Comparison of ENCODE assay signal across 21 cellular contexts in the genomic region with DNA sequence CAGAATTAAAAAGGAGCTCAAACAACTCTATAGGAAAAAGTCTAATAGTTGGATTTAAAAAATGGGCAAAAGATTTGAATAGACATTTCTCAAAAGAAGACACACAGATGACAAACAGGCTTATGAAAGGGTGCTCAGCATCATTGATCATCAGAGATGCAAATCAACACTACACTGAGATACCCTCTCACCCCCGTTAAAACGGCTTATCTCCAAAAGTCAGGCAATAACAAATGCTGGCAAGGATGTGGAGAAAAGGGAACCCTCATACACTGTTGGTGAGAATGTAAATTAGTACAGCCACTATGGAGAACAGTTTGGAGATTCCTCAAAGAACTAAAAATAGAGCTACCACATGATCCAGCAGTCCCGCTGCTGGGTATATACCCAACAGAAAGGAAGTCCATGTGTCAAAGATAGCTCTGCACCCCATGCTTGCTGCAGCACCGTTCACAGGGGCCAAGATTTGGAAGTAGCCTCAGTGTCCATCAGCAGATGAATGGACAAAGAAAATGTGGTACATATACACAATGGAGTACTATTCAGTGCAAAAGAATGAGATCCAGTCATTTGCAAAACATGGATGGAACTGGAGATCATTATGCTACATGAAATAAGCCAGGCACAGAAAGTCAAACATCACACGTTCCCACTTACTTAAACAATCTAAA. TPM values are rescaled to one million over a fixed set of nuclear protein-coding genes. Genes with fewer than 3 reads are reported as not detected.
DNase-seq lines count a peak whose midpoint lies in the region; ATAC-seq, FAIRE-seq and TF ChIP-seq lines count a peak whose summit lies in the region.
"Had no signal": no experiment of that assay in that cellular context is flagged by ENCODE, and none has a peak within 500 bp of the region (broad histone marks: within the 10 kb centered on the region; RNA-seq: fewer than 3 reads in every experiment).

No MANE protein-coding gene starts in this region.

- H2AFZ ChIP-seq in HepG2 (ENCODE audit: low read length) = no peak overlapping the region

- POLR2A ChIA-PET in HepG2 (lab: Yijun Ruan, JAX) = no interaction called here

- TF ChIP-seq EP300 in HepG2 (IDR thresholded peaks at IDR 0.05; ENCODE audit: low read depth in 2 of 2, low read length in 2 of 2) = no peak
- no peak for TF ChIP-seq EP300 in HepG2 (CRISPR knock-in tag; IDR thresholded peaks at IDR 0.05; ENCODE audit: borderline replicate concordance)

- H3K36me3 ChIP-seq in right lobe of liver (no peaks in the 10 kb centered on the region), HepG2 (replicated peaks in 1 of 2; ENCODE audit: control insufficient read depth in 1 of 2, insufficient read depth in 2 of 2, low read length in 2 of 2) (no peaks in the 10 kb centered on the region), upper lobe of right lung (peaks cover 4% of the 10 kb centered on the region)
- H3K36me3 ChIP-seq: thoracic aorta had no signal

- no peaks in the 10 kb centered on the region for H3K79me2 ChIP-seq in HepG2 (ENCODE audit: insufficient read depth, low read length)

- intact Hi-C loops in right lobe of liver (cut with DNase I) = no loop called here
- intact Hi-C loops in HepG2 (cut with micrococcal nuclease; ENCODE audit: unreplicated experiment) = loop anchor here (5.0 kb wide), 1 partner anchor 1213 kb away; no protein-coding TSS in a partner anchor
- intact Hi-C loops in dorsolateral prefrontal cortex (cut with DNase I) = loop anchor here (1.0 kb wide), 2 partner anchors 39 to 52 kb away; no protein-coding TSS in a partner anchor
- intact Hi-C loops in upper lobe of right lung (cut with DNase I) = no loop called here

- DNase-seq in right lobe of liver (peak in 1 of 3 donors; percentile 7), HepG2 (ENCODE audit: low spot score) (no peak), dorsolateral prefrontal cortex (peak in 3 of 10 donors; percentile 44 to 72 (median 54)), medulla oblongata (ENCODE audit: extremely low spot score) (peak; percentile 90), upper lobe of right lung (peak; percentile 9), NCI-H526 (lab: John Stamatoyannopoulos, UW) (no peak)
- no peak for DNase-seq in activated naive CD4-positive, alpha-beta T cell treated with anti-CD3 and anti-CD28 coated beads, Interleukin-2, amount 50 U/mL, for 16 hours
- DNase-seq: activated CD4-positive, alpha-beta T cell treated with anti-CD3 and anti-CD28 coated beads, Interleukin-2, amount 10 ng/mL, durations not matched to agents 24 days and 14 days; activated naive CD8-positive, alpha-beta T cell treated with anti-CD3 and anti-CD28 coated beads for 36 hours; activated T-cell treated with anti-CD3 and anti-CD28 coated beads, Interleukin-2, amount 50 U/mL, for 1 hour; COR-L47; kidney glomerular epithelial cell; NCI-H187 treated with DMSO at 0.1 percent for 48 hours; NCI-H526 treated with DMSO at 0.1 percent for 48 hours; psoas muscle; RPMI8226; T-helper 17 cell had no signal

- WGBS in right lobe of liver (ENCODE audit: insufficient coverage, low coverage, low lambda C conversion rate, missing lambda C conversion rate) = 33% methylated on average over 5 of the region's 5 CpGs
- 84% methylated on average over 5 of the region's 5 CpGs for WGBS in HepG2 (ENCODE audit: low lambda C conversion rate)

- H3K4me2 ChIP-seq in HepG2 (ENCODE audit: low read depth, low read length) = no peak overlapping the region

- H3K9me3 ChIP-seq in right lobe of liver (no peaks in the 10 kb centered on the region), HepG2 (ENCODE audit: low read length) (no peaks in the 10 kb centered on the region), upper lobe of right lung (no peaks in the 10 kb centered on the region)
- H3K9me3 ChIP-seq: psoas muscle, thoracic aorta had no signal

- no peak for FAIRE-seq in HepG2 (lab: Jason Lieb, UNC)

- no peak overlapping the region for H3K27ac ChIP-seq in right lobe of liver
- no peak overlapping the region for H3K27ac ChIP-seq in HepG2 (ENCODE audit: extremely low read length, insufficient read depth, low read length)
- peak overlapping the region in 56 of 59 donors; percentile 27 to 92 (median 78) for H3K27ac ChIP-seq in dorsolateral prefrontal cortex
- no peak overlapping the region for H3K27ac ChIP-seq in upper lobe of right lung
- H3K27ac ChIP-seq: psoas muscle, thoracic aorta had no signal

- H3K9ac ChIP-seq in HepG2 (ENCODE audit: insufficient read depth, low read depth, low read length) = no peak overlapping the region

- in situ Hi-C loops in HepG2 (cut with HindIII; ENCODE audit: extremely low pct_ligation_motif_present, low pct_unique_long_range_greater_than_20kb) = no loop called here

- H3K4me1 ChIP-seq in right lobe of liver = no peaks in the 10 kb centered on the region
- 0 out of 2 replicates have a peak, but pooled peaks cover 4% of the 10 kb centered on the region for H3K4me1 ChIP-seq in HepG2 (ENCODE audit: insufficient read depth, low read length)
- peaks cover 13% of the 10 kb centered on the region for H3K4me1 ChIP-seq in upper lobe of right lung
- H3K4me1 ChIP-seq: psoas muscle had no signal

- no TSS peak for BruUV-seq in HepG2 (replicated peaks; lab: Mats Ljungman, UMichigan)

- TF ChIP-seq CTCF in right lobe of liver (IDR thresholded peaks at IDR 0.05) = no peak
- TF ChIP-seq CTCF in HepG2 (CRISPR knock-in tag; IDR thresholded peaks at IDR 0.05) = no peak
- TF ChIP-seq CTCF in dorsolateral prefrontal cortex (IDR thresholded peaks at IDR 0.05 in 54 of 56, conservative IDR thresholded peaks at IDR 0.05 in 2 of 56; ENCODE audit: low read depth in 1 of 56, partially characterized antibody in 56 of 56) = peak in 4 of 56 donors; percentile 10 to 12 (median 11)
- TF ChIP-seq CTCF in upper lobe of right lung (IDR thresholded peaks at IDR 0.05) = no peak

- TF ChIP-seq RAD21 in HepG2 (CRISPR knock-in tag; IDR thresholded peaks at IDR 0.05) = no peak

- no peaks in the 10 kb centered on the region for H3K27me3 ChIP-seq in right lobe of liver
- no peaks in the 10 kb centered on the region for H3K27me3 ChIP-seq in HepG2 (ENCODE audit: control insufficient read depth in 1 of 2, insufficient read depth in 2 of 2, low read length in 2 of 2)
- no peaks in the 10 kb centered on the region for H3K27me3 ChIP-seq in dorsolateral prefrontal cortex
- no peaks in the 10 kb centered on the region for H3K27me3 ChIP-seq in upper lobe of right lung

- TF ChIP-seq POLR2A in right lobe of liver (IDR thresholded peaks at IDR 0.05) (peak; percentile 19), HepG2 (IDR thresholded peaks at IDR 0.05; ENCODE audit: insufficient read depth in 1 of 2, low read depth in 2 of 2, low read length in 2 of 2) (no peak)

- CTCF ChIA-PET in HepG2 (lab: Yijun Ruan, JAX; ENCODE audit: low intra/inter-chr PET ratio, low total read pairs) = no interaction called here

- ATAC-seq in right lobe of liver (peak in 2 of 4 donors; percentile 28 to 42), HepG2 (no peak), upper lobe of right lung (peak; percentile 51), HG03439 (IDR thresholded peaks at IDR 0.05; ENCODE audit: unreplicated experiment) (no peak)
- ATAC-seq: psoas muscle, T-helper 17 cell had no signal

- no peaks in the 10 kb centered on the region for H4K20me1 ChIP-seq in HepG2 (ENCODE audit: insufficient read depth, low read length)

- H3K4me3 ChIP-seq in right lobe of liver (no peak overlapping the region), HepG2 (replicated peaks in 1 of 3; ENCODE audit: insufficient read depth in 1 of 3, low read depth in 2 of 3, low read length in 3 of 3) (no peak overlapping the region), dorsolateral prefrontal cortex (peak overlapping the region in 1 of 59 donors; percentile 32), upper lobe of right lung (no peak overlapping the region)
- H3K4me3 ChIP-seq: psoas muscle, thoracic aorta had no signal

TF ChIP-seq in HepG2, 621 proteins besides CTCF, POLR2A, EP300 and RAD21 (continues in another document):
- TF ChIP-seq, protein P1, sequence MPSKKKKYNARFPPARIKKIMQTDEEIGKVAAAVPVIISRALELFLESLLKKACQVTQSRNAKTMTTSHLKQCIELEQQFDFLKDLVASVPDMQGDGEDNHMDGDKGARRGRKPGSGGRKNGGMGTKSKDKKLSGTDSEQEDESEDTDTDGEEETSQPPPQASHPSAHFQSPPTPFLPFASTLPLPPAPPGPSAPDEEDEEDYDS (CRISPR knock-in tag; IDR thresholded peaks at IDR 0.05) = no peak
- TF ChIP-seq ZNF235 (CRISPR knock-in tag; IDR thresholded peaks at IDR 0.05; ENCODE audit: borderline replicate concordance) (no peak), ZKSCAN1 (IDR thresholded peaks at IDR 0.05; ENCODE audit: low read length) (no peak), ZNF772 (CRISPR knock-in tag; IDR thresholded peaks at IDR 0.05) (no peak), ZNF431 (CRISPR knock-in tag; IDR thresholded peaks at IDR 0.05; ENCODE audit: borderline replicate concordance, low read depth) (no peak), ZKSCAN5 (CRISPR knock-in tag; IDR thresholded peaks at IDR 0.05) (no peak)

RNA-seq across cellular contexts. Expression of a gene that starts 46.7 kb away (rescaled TPM):
- total RNA-seq in right lobe of liver = 1 to 10 TPM in 3 of 6 experiments, under 1 TPM in 3; 0.73 to 5.3 (median 0.96) TPM
- total RNA-seq in HepG2 (2016; rRNA removed; fragmentation: Illumina TruSeq; extraction: Trizol) = 0.24 TPM in 1 of 2 replicates, not detected in the other
- total RNA-seq in HepG2 (2016; cell fraction: cytosol; rRNA removed; fragmentation: Illumina TruSeq; extraction: Trizol; ENCODE audit: low read depth) = 0.18 TPM in 1 of 2 replicates, not detected in the other
- total RNA-seq in HepG2 (2016; cell fraction: insoluble cytoplasmic fraction; rRNA removed; fragmentation: Illumina TruSeq; extraction: Trizol) = 0.13 and 0.24 TPM in 2 replicates
- total RNA-seq in HepG2 (2016; cell fraction: membrane; rRNA removed; fragmentation: Illumina TruSeq; extraction: Trizol) = 0.07 and 0.19 TPM in 2 replicates
- total RNA-seq in HepG2 (2016; cell fraction: nucleus; rRNA removed; fragmentation: Illumina TruSeq; extraction: Trizol) = 0.28 and 0.59 TPM in 2 replicates
- 0.04 and 0.12 TPM in 2 replicates for polyA plus RNA-seq in HepG2 (2011; rRNA removed)
- 0.12 and 0.30 TPM in 2 replicates for polyA plus RNA-seq in HepG2 (2011; cell fraction: cytosol; rRNA removed)
- 0.21 and 0.24 TPM in 2 replicates for polyA plus RNA-seq in HepG2 (2011; cell fraction: nucleus; rRNA removed)
- 0.07 TPM in 1 of 2 replicates, not detected in the other for polyA plus RNA-seq in HepG2 (2012)
- polyA plus RNA-seq in HepG2 (2016; cell fraction: cytosol; fragmentation: Illumina TruSeq; extraction: Trizol; ENCODE audit: low read depth) = 0.03 and 0.06 TPM in 2 replicates
- 0.20 TPM in 1 of 2 replicates, not detected in the other for polyA plus RNA-seq in HepG2 (2016; cell fraction: insoluble cytoplasmic fraction; fragmentation: Illumina TruSeq; extraction: Trizol; ENCODE audit: low read depth)
- polyA plus RNA-seq in HepG2 (2016; cell fraction: membrane; fragmentation: Illumina TruSeq; extraction: Trizol; ENCODE audit: low read depth) = 0.10 and 0.13 TPM in 2 replicates
- polyA plus RNA-seq in HepG2 (2016; cell fraction: nucleus; fragmentation: Illumina TruSeq; extraction: Trizol; ENCODE audit: insufficient read depth, low read depth) = 0.40 and 0.51 TPM in 2 replicates
- polyA minus RNA-seq in HepG2 (2011; rRNA and poly(A)+ RNA removed; ENCODE audit: low replicate concordance) = 0.09 and 1.4 TPM in 2 replicates
- 0.35 and 0.59 TPM in 2 replicates for polyA minus RNA-seq in HepG2 (2011; cell fraction: cytosol; rRNA and poly(A)+ RNA removed)
- 0.64 TPM in 1 of 2 replicates, not detected in the other for polyA minus RNA-seq in HepG2 (2011; cell fraction: nucleus; rRNA and poly(A)+ RNA removed)
- total RNA-seq in dorsolateral prefrontal cortex = 10 to 100 TPM in 9 of 120 experiments, 1 to 10 TPM in 111; 2.1 to 13.9 (median 5.9) TPM
- 53.5 TPM for total RNA-seq in upper lobe of right lung
- total RNA-seq: A673; activated CD4-positive, alpha-beta T cell treated with anti-CD3 and anti-CD28 coated beads, Interleukin-2, amount 10 ng/mL, durations not matched to agents 24 days and 14 days; myocyte had no signal

Comparison
In these comparisons a context has a peak if more than half of its experiments do, and no peak if none do; other contexts are left out.
1. intact Hi-C loops: an anchor here in HepG2 (5.0 kb wide) and dorsolateral prefrontal cortex (1.0 kb wide); none called in right lobe of liver and upper lobe of right lung.
2. DNase-seq: peak in medulla oblongata (single experiment) and upper lobe of right lung (single experiment); none in HepG2 (single experiment), activated naive CD4-positive, alpha-beta T cell treated with anti-CD3 and anti-CD28 coated beads, Interleukin-2, amount 50 U/mL, for 16 hours (single experiment) and NCI-H526 (0 of 2).
3. H3K27ac ChIP-seq: peak in dorsolateral prefrontal cortex (56 of 59); none in right lobe of liver (0 of 3), HepG2 (single experiment) and upper lobe of right lung (single experiment).